Comparison of ENCODE assay signal across 7 cellular contexts in genomic region chrX:71676068-71676795, GRCh38. TPM values are rescaled to one million over a fixed set of nuclear protein-coding genes. Genes with fewer than 3 reads are reported as not detected.
"Had no signal": no experiment of that assay in that cellular context is flagged by ENCODE, and none has a peak within 500 bp of the region (broad histone marks: within the 10 kb centered on the region; RNA-seq: fewer than 3 reads in every experiment).

No MANE protein-coding gene starts in this region.

RNA-seq across cellular contexts. Expression of gene CXorf49, which starts 41.9 kb away (rescaled TPM):
- total RNA-seq: HepG2, HT1080, IMR-90, NCI-H460, PC-9, Right ventricle myocardium superior, SJSA1 had no signal

RNA-seq across cellular contexts. Expression of gene CXCR3, which starts 57.9 kb away (rescaled TPM):
- total RNA-seq: HT1080, IMR-90, NCI-H460, PC-9, SJSA1 had no signal
